Comparison of ENCODE assay signal across 1 cellular context in genomic region chr11:34653851-34654490, GRCh38.
TF ChIP-seq lines count a peak whose summit lies in the region.

No MANE protein-coding gene starts in this region.

TF ChIP-seq in SK-N-SH treated with all-trans-retinoic acid at 6 μM for 48 hours, 23 proteins besides CTCF, POLR2A, EP300 and RAD21 (continued from another document):
- TF ChIP-seq TSHZ2 (CRISPR knock-in tag; IDR thresholded peaks at IDR 0.05), result no peak
- TF ChIP-seq ESRRG (CRISPR knock-in tag; IDR thresholded peaks at IDR 0.05), result no peak
